In genomic region chr11:115069599-115069998, GRCh38 we compare ENCODE assay signal across 18 cellular contexts.
"Had no signal": no experiment of that assay in that cellular context is flagged by ENCODE, and none has a peak within 500 bp of the region (broad histone marks: within the 10 kb centered on the region; RNA-seq: fewer than 3 reads in every experiment).

No MANE protein-coding gene starts in this region.

- DNase-seq: colonic mucosa; cortex of kidney; dermis blood vessel endothelial cell; dorsolateral prefrontal cortex; effector CD4-positive, alpha-beta T cell; effector CD8-positive, alpha-beta T cell; effector memory CD4-positive, alpha-beta T cell; effector memory CD8-positive, alpha-beta T cell; endodermal cell; erythroblast; esophagus squamous epithelium; foreskin fibroblast; foreskin keratinocyte; foreskin melanocyte; gastrocnemius medialis; glutamatergic neuron; heart left ventricle; heart right ventricle had no signal
